In genomic region chr1:29379438-29380073, GRCh38 we compare ENCODE assay signal across 8 cellular contexts.
DNase-seq lines count a peak whose midpoint lies in the region; ATAC-seq and TF ChIP-seq lines count a peak whose summit lies in the region.

No MANE protein-coding gene starts in this region.

- no peaks in the 10 kb centered on the region for H3K36me3 Mint-ChIP-seq in activated T-helper 17 cell treated with anti-CD3 and anti-CD28 coated beads, Interleukin-2, amount 50 U/mL, for 72 hours (ENCODE audit: low read depth)

- no peaks in the 10 kb centered on the region for H3K36me3 ChIP-seq in SU-DHL-6 (ENCODE audit: low read length)

- no peak overlapping the region for H3K4me2 ChIP-seq in SU-DHL-6 (ENCODE audit: low read depth, low read length, poor library complexity, severe bottlenecking)

- ATAC-seq in left lobe of liver: no peak
- ATAC-seq in activated T-helper 17 cell treated with anti-CD3 and anti-CD28 coated beads, Interleukin-2, amount 50 U/mL, for 72 hours (replicated peaks): no peak

- peak; percentile 77 for TF ChIP-seq CTCF in SU-DHL-6 (IDR thresholded peaks at IDR 0.05; ENCODE audit: insufficient read depth, low read length, poor library complexity, severe bottlenecking)

- H3K9me2 ChIP-seq in SU-DHL-6 (replicated peaks; ENCODE audit: insufficient read depth, low read length): no peaks in the 10 kb centered on the region

- no peak overlapping the region for H3K9ac ChIP-seq in SU-DHL-6 (ENCODE audit: low read length)

- no peaks in the 10 kb centered on the region for H3K79me2 ChIP-seq in SU-DHL-6 (ENCODE audit: insufficient read depth, low read length)

- H4K20me1 ChIP-seq in SU-DHL-6 (ENCODE audit: low read depth, low read length): no peaks in the 10 kb centered on the region

- no peak overlapping the region for H3K27ac ChIP-seq in SU-DHL-6 (ENCODE audit: low read depth, low read length)

- H3K9me3 Mint-ChIP-seq in activated T-helper 17 cell treated with anti-CD3 and anti-CD28 coated beads, Interleukin-2, amount 50 U/mL, for 72 hours: peaks cover 16% of the 10 kb centered on the region

- no peaks in the 10 kb centered on the region for H3K27me3 ChIP-seq in SU-DHL-6 (ENCODE audit: low read length)

- no peak overlapping the region for H3K4me3 Mint-ChIP-seq in activated T-helper 17 cell treated with anti-CD3 and anti-CD28 coated beads, Interleukin-2, amount 50 U/mL, for 72 hours

- DNase-seq in DMS53 (lab: John Stamatoyannopoulos, UW) (peak; percentile 78), left lobe of liver (ENCODE audit: low spot score) (peak; percentile 6), pons (ENCODE audit: low spot score) (no peak), NCI-H128 (lab: John Stamatoyannopoulos, UW; ENCODE audit: unreplicated experiment) (no peak)
- peak; percentile 52 for DNase-seq in Jurkat, Clone E6-1 (ENCODE audit: low read depth, low spot score)
- DNase-seq in stimulated activated CD4-positive, alpha-beta T cell treated with anti-CD3 and anti-CD28 coated beads, Interleukin-4, amount 100 ng/mL, for 1 hour: no peak

- peaks cover 26% of the 10 kb centered on the region; the same call in 1 of the 2 replicates for H3K9me3 ChIP-seq in SU-DHL-6 (ENCODE audit: insufficient read depth, low read length)

- no peak overlapping the region for H3K27ac Mint-ChIP-seq in activated T-helper 17 cell treated with anti-CD3 and anti-CD28 coated beads, Interleukin-2, amount 50 U/mL, for 72 hours

- H3F3A ChIP-seq in SU-DHL-6 (ENCODE audit: insufficient read depth): no peaks in the 10 kb centered on the region

- no peak overlapping the region for H3K4me3 ChIP-seq in Jurkat, Clone E6-1 (ENCODE audit: low read length)
- H3K4me3 ChIP-seq in SU-DHL-6 (ENCODE audit: insufficient read depth, low read length, poor library complexity, severe bottlenecking): no peak overlapping the region

- no peak overlapping the region for H2AFZ ChIP-seq in SU-DHL-6 (ENCODE audit: low read depth, low read length, severe bottlenecking)

- H3K4me1 Mint-ChIP-seq in activated T-helper 17 cell treated with anti-CD3 and anti-CD28 coated beads, Interleukin-2, amount 50 U/mL, for 72 hours: no peaks in the 10 kb centered on the region

- peaks cover 45% of the 10 kb centered on the region for H3K27me3 Mint-ChIP-seq in activated T-helper 17 cell treated with anti-CD3 and anti-CD28 coated beads, Interleukin-2, amount 50 U/mL, for 72 hours

Comparison
In these comparisons a context has a peak if more than half of its experiments do, and no peak if none do; other contexts are left out.
1. DNase-seq: peak in DMS53 (single experiment), Jurkat, Clone E6-1 (single experiment) and left lobe of liver (single experiment); none in pons (single experiment), stimulated activated CD4-positive, alpha-beta T cell treated with anti-CD3 and anti-CD28 coated beads, Interleukin-4, amount 100 ng/mL, for 1 hour (single experiment) and NCI-H128 (single experiment).